ENCODE assay signal across 8 cellular contexts in the genomic region with DNA sequence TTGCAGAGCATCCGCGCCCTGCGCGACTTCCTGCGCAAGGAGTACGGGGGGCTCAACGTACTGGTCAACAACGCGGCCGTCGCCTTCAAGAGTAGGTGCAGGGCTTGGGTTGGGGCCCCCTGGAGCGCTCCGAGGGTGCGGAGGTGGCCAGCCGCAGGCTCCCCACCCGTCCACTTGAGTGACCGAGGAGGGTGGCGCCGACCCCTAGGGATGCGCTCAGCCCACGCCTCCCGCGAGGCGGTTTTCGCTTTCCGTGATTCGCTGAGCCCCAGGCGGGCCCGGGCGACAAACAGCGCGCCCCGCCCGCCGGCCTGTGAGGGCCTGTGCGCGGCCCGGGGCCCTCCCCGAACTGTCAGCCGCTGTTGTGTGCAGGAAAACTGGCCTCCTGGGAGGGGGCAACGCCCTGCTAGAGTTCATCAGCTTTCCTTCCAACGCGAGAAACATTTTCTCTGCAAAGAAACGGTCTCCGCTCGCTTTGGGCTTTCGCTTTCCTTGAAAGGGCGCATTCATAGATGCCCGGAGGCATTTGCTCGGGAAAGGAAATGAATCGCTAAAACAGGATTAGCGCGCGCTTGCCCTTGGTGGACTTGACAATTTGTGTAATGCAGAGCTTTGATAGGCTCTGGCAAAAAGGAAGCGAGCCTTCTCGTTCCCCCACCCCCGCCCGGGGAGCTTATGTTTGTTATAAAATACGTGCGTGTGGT. TPM values are rescaled to one million over a fixed set of nuclear protein-coding genes. Genes with fewer than 3 reads are reported as not detected.
A peak's percentile ranks its signal among the peaks of the same experiment; 100 is the strongest.
DNase-seq lines count a peak whose midpoint lies in the region; TF ChIP-seq lines count a peak whose summit lies in the region.

No MANE protein-coding gene starts in this region.

- POLR2A ChIA-PET in activated CD4-positive, alpha-beta memory T cell treated with anti-CD3 and anti-CD28 coated beads, Interleukin-2, amount 10 ng/mL, durations not matched to agents 7 days and 5 days (lab: Charles Lee): interaction anchor here (0.6 to 4.4 kb wide), 28 partner anchors 9 to 1089 kb away, joined by 3 to 52 read pairs (median 6); partner anchors contain the start of genes CBR1, CHAF1B, DOP1B and MORC3

- H3K4me3 ChIP-seq in H7 (ENCODE audit: insufficient read depth, low read depth, low read length) (peak overlapping the region; percentile 61), ectodermal cell (ENCODE audit: insufficient read depth, low read depth, low read length) (peak overlapping the region; percentile 39), liver (ENCODE audit: low read depth in 1 of 3, low read length in 3 of 3) (peak overlapping the region; percentile 51 to 89 (median 57))

- H3K27ac Mint-ChIP-seq in activated CD4-positive, alpha-beta memory T cell treated with anti-CD3 and anti-CD28 coated beads, Interleukin-2, amount 10 ng/mL, durations not matched to agents 7 days and 5 days: peak overlapping the region; percentile 91

- H3K9me3 ChIP-seq in ectodermal cell (ENCODE audit: control insufficient read depth, low read length) (no peaks in the 10 kb centered on the region), liver (ENCODE audit: control insufficient read depth in 4 of 4, low read length in 3 of 4) (no peaks in the 10 kb centered on the region)

- DNase-seq in AG20443 (ENCODE audit: low spot score) (peak; percentile 90), H7 (peak; percentile 85), NCI-H526 (lab: John Stamatoyannopoulos, UW) (peak; percentile 34 to 81), GDM1 (lab: John Stamatoyannopoulos, UW) (no peak)
- DNase-seq in activated CD4-positive, alpha-beta memory T cell treated with anti-CD3 and anti-CD28 coated beads, Interleukin-2, amount 10 ng/mL, durations not matched to agents 7 days and 5 days: peak; percentile 80
- DNase-seq in stimulated activated CD4-positive, alpha-beta T cell treated with anti-CD3 and anti-CD28 coated beads, Interleukin-4, amount 100 ng/mL, for 1 hour: peak; percentile 60

- TF ChIP-seq RAD21 in liver (IDR thresholded peaks at IDR 0.05): no peak

- H3K27ac ChIP-seq in ectodermal cell (ENCODE audit: insufficient read depth, low read depth, low read length, poor library complexity, severe bottlenecking) (no peak overlapping the region), liver (ENCODE audit: low read depth in 1 of 2, low read length in 2 of 2) (peak overlapping the region; percentile 69 to 74)

- peak overlapping the region; percentile 80 for H3K4me3 Mint-ChIP-seq in activated CD4-positive, alpha-beta memory T cell treated with anti-CD3 and anti-CD28 coated beads, Interleukin-2, amount 10 ng/mL, durations not matched to agents 7 days and 5 days

- no peaks in the 10 kb centered on the region for H3K4me1 ChIP-seq in ectodermal cell (ENCODE audit: control insufficient read depth, insufficient read depth, low read length)
- peaks cover 9 to 20% (median 13%) of the 10 kb centered on the region in 4 donors for H3K4me1 ChIP-seq in liver (ENCODE audit: control insufficient read depth in 4 of 4, insufficient read depth in 4 of 4, low read length in 3 of 4)

- H3K27me3 ChIP-seq in H7 (ENCODE audit: control insufficient read depth, insufficient read depth, low read length) (peaks cover 32% of the 10 kb centered on the region), ectodermal cell (ENCODE audit: control insufficient read depth, insufficient read depth, low read length, poor library complexity, severe bottlenecking) (peaks cover 72% of the 10 kb centered on the region), liver (ENCODE audit: control insufficient read depth in 4 of 4, insufficient read depth in 4 of 4, low read length in 3 of 4) (no peaks in the 10 kb centered on the region)

- CTCF ChIA-PET in activated CD4-positive, alpha-beta memory T cell treated with anti-CD3 and anti-CD28 coated beads, Interleukin-2, amount 10 ng/mL, durations not matched to agents 7 days and 5 days (lab: Charles Lee): interaction anchor here (0.6 to 2.1 kb wide), 11 partner anchors 9 to 294 kb away, joined by 3 to 8 read pairs (median 4); partner anchors contain the start of gene MORC3

- TF ChIP-seq CTCF in liver (IDR thresholded peaks at IDR 0.05; ENCODE audit: low read depth, low read length, missing input control): no peak

- 1% methylated on average over 60 of the region's 60 CpGs for WGBS in ectodermal cell, 2 experiments
- WGBS in liver: 1% methylated on average over 60 of the region's 60 CpGs

- no peaks in the 10 kb centered on the region for H3K36me3 ChIP-seq in H7 (replicated peaks; ENCODE audit: control insufficient read depth, insufficient read depth, low read length)
- no peaks in the 10 kb centered on the region for H3K36me3 ChIP-seq in ectodermal cell (ENCODE audit: control insufficient read depth, insufficient read depth, low read length)
- H3K36me3 ChIP-seq in liver (ENCODE audit: control insufficient read depth in 4 of 4, insufficient read depth in 3 of 4, low read depth in 1 of 4, low read length in 3 of 4): no peaks in the 10 kb centered on the region

- H3K9ac ChIP-seq in liver (ENCODE audit: low read depth in 1 of 2, low read length in 2 of 2): peak overlapping the region in 1 of 2 donors; percentile 6

- peaks cover 28% of the 10 kb centered on the region for H3K36me3 Mint-ChIP-seq in activated CD4-positive, alpha-beta memory T cell treated with anti-CD3 and anti-CD28 coated beads, Interleukin-2, amount 10 ng/mL, durations not matched to agents 7 days and 5 days (ENCODE audit: low read depth)

- no peaks in the 10 kb centered on the region for H3K9me3 Mint-ChIP-seq in activated CD4-positive, alpha-beta memory T cell treated with anti-CD3 and anti-CD28 coated beads, Interleukin-2, amount 10 ng/mL, durations not matched to agents 7 days and 5 days

- no peaks in the 10 kb centered on the region for H3K27me3 Mint-ChIP-seq in activated CD4-positive, alpha-beta memory T cell treated with anti-CD3 and anti-CD28 coated beads, Interleukin-2, amount 10 ng/mL, durations not matched to agents 7 days and 5 days

- H3K4me1 Mint-ChIP-seq in activated CD4-positive, alpha-beta memory T cell treated with anti-CD3 and anti-CD28 coated beads, Interleukin-2, amount 10 ng/mL, durations not matched to agents 7 days and 5 days: peaks cover 45% of the 10 kb centered on the region

TF ChIP-seq in liver, 16 proteins besides CTCF, POLR2A, EP300 and RAD21:
- TF ChIP-seq, protein P1, sequence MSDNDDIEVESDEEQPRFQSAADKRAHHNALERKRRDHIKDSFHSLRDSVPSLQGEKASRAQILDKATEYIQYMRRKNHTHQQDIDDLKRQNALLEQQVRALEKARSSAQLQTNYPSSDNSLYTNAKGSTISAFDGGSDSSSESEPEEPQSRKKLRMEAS (IDR thresholded peaks at IDR 0.05): no peak
- TF ChIP-seq RXRA (IDR thresholded peaks at IDR 0.05): peak in 1 of 2 donors; percentile 30

RNA-seq across cellular contexts. Expression of gene CBR3, which starts 0.7 kb away (rescaled TPM):
- 8.3 and 12.1 TPM in 2 replicates for total RNA-seq in H7 (2014; rRNA removed; shearing (Covaris generic))
- 10 to 100 TPM; 27.3 to 29.0 TPM for total RNA-seq in activated CD4-positive, alpha-beta memory T cell treated with anti-CD3 and anti-CD28 coated beads, Interleukin-2, amount 10 ng/mL, durations not matched to agents 7 days and 5 days
- not detected for polyA plus RNA-seq in ectodermal cell (2013, experiment 1 of 4)
- polyA plus RNA-seq in ectodermal cell (2013, experiment 2 of 4): not detected
- polyA plus RNA-seq in ectodermal cell (2013, experiment 3 of 4): not detected
- polyA plus RNA-seq in ectodermal cell (2013, experiment 4 of 4): not detected
- total RNA-seq in liver: under 1 TPM; 0.33 to 0.61 TPM
- under 1 TPM; 0.31 to 0.70 TPM for polyA plus RNA-seq in liver

RNA-seq across cellular contexts. Expression of gene DOP1B, which starts 21.1 kb away (rescaled TPM):
- total RNA-seq in H7 (2014; rRNA removed; shearing (Covaris generic)): 0.90 and 5.0 TPM in 2 replicates
- 10 to 100 TPM; 23.1 to 24.9 TPM for total RNA-seq in activated CD4-positive, alpha-beta memory T cell treated with anti-CD3 and anti-CD28 coated beads, Interleukin-2, amount 10 ng/mL, durations not matched to agents 7 days and 5 days
- polyA plus RNA-seq in ectodermal cell (2013, experiment 1 of 4): 9.4 TPM
- 11.6 TPM for polyA plus RNA-seq in ectodermal cell (2013, experiment 2 of 4)
- polyA plus RNA-seq in ectodermal cell (2013, experiment 3 of 4): 7.6 TPM
- 8.2 TPM for polyA plus RNA-seq in ectodermal cell (2013, experiment 4 of 4)
- total RNA-seq in liver: 1 to 10 TPM; 6.7 to 7.1 TPM
- polyA plus RNA-seq in liver: 1 to 10 TPM; 5.8 to 5.9 TPM
